In the genomic region with DNA sequence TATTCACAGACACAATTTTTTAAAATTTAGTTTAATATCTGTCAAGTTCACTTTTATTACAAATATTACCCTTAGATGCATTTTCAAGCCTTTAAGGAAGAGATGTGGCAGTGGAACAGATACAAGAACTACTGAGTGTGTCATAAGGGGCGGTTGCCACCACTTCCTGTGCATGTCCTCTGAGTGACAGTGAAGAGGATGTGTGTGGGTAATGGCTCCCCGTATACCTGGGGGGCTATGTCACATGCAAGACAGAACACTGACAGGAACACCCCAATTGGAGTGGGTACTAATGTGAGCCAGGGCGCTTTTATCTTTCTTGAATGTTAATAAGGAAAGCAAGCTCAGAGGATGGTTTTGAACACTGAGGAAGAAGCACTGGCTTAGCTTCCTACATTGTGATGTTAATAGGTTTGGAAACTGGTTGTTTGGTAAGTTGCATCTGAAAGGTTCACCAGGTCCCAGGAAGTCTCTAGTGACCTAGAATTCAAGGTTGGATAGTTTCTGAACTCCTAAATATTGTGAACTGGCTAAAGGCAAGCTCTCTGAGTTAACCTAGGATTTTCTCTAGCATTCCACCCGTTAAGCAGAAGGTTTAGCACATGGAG, we compare ENCODE assay signal across 9 cellular contexts.
A peak's percentile ranks its signal among the peaks of the same experiment; 100 is the strongest.
DNase-seq lines count a peak whose midpoint lies in the region; ATAC-seq, FAIRE-seq and TF ChIP-seq lines count a peak whose summit lies in the region.
"Had no signal": no experiment of that assay in that cellular context is flagged by ENCODE, and none has a peak within 500 bp of the region (broad histone marks: within the 10 kb centered on the region; RNA-seq: fewer than 3 reads in every experiment).

No MANE protein-coding gene starts in this region.

- H3K27me3 ChIP-seq in bronchial epithelial cell (ENCODE audit: control insufficient read depth, insufficient read depth, low read length) = no peaks in the 10 kb centered on the region

- TF ChIP-seq CTCF in bronchial epithelial cell (IDR thresholded peaks at IDR 0.05; ENCODE audit: insufficient read depth, low read length, severe bottlenecking) = no peak

- peak; percentile 43 for FAIRE-seq in bronchial epithelial cell (lab: Jason Lieb, UNC)
- FAIRE-seq: K562 had no signal

- H3K27ac Mint-ChIP-seq in stimulated activated naive CD8-positive, alpha-beta T cell treated with anti-CD3 and anti-CD28 coated beads, Interleukin-15, Interleukin-2, amounts not matched to agents 100 ng/mL and 50 ng/mL, for 24 hours = peak overlapping the region; percentile 92

- ATAC-seq in GM18868 (IDR thresholded peaks at IDR 0.05; ENCODE audit: unreplicated experiment) (peak; percentile 87), HG02981 (IDR thresholded peaks at IDR 0.05; ENCODE audit: unreplicated experiment) (peak; percentile 85)
- ATAC-seq: K562 had no signal

- peak overlapping the region; percentile 61 for H3K4me3 Mint-ChIP-seq in stimulated activated naive CD8-positive, alpha-beta T cell treated with anti-CD3 and anti-CD28 coated beads, Interleukin-15, Interleukin-2, amounts not matched to agents 100 ng/mL and 50 ng/mL, for 24 hours

- H3K9me3 Mint-ChIP-seq in stimulated activated naive CD8-positive, alpha-beta T cell treated with anti-CD3 and anti-CD28 coated beads, Interleukin-15, Interleukin-2, amounts not matched to agents 100 ng/mL and 50 ng/mL, for 24 hours = peaks cover 3% of the 10 kb centered on the region

- DNase-seq in T-helper 22 cell (ENCODE audit: low read depth) (peak; percentile 68), bronchial epithelial cell (ENCODE audit: low read depth) (no peak), HuH-7.5 (ENCODE audit: low spot score) (no peak), SW480 (ENCODE audit: low spot score) (no peak), DMS114 treated with DMSO at 0.1 percent for 48 hours (lab: John Stamatoyannopoulos, UW; ENCODE audit: unreplicated experiment) (no peak)

- no peaks in the 10 kb centered on the region for H3K27me3 Mint-ChIP-seq in stimulated activated naive CD8-positive, alpha-beta T cell treated with anti-CD3 and anti-CD28 coated beads, Interleukin-15, Interleukin-2, amounts not matched to agents 100 ng/mL and 50 ng/mL, for 24 hours

- H3K4me3 ChIP-seq in bronchial epithelial cell (ENCODE audit: low read depth, low read length) = no peak overlapping the region
- H3K4me3 ChIP-seq: K562 had no signal

- peaks cover 26% of the 10 kb centered on the region for H3K36me3 Mint-ChIP-seq in stimulated activated naive CD8-positive, alpha-beta T cell treated with anti-CD3 and anti-CD28 coated beads, Interleukin-15, Interleukin-2, amounts not matched to agents 100 ng/mL and 50 ng/mL, for 24 hours (ENCODE audit: low read depth)

- no peaks in the 10 kb centered on the region for H3K36me3 ChIP-seq in bronchial epithelial cell (ENCODE audit: control insufficient read depth, insufficient read depth, low read length)

- H3K4me1 Mint-ChIP-seq in stimulated activated naive CD8-positive, alpha-beta T cell treated with anti-CD3 and anti-CD28 coated beads, Interleukin-15, Interleukin-2, amounts not matched to agents 100 ng/mL and 50 ng/mL, for 24 hours (ENCODE audit: low read depth) = peaks cover 57% of the 10 kb centered on the region
